Comparison of ENCODE assay signal across 17 cellular contexts in genomic region chr7:22220947-22221346, GRCh38.
DNase-seq lines count a peak whose midpoint lies in the region; ATAC-seq and TF ChIP-seq lines count a peak whose summit lies in the region.
"Had no signal": no experiment of that assay in that cellular context is flagged by ENCODE, and none has a peak within 500 bp of the region (broad histone marks: within the 10 kb centered on the region; RNA-seq: fewer than 3 reads in every experiment).

No MANE protein-coding gene starts in this region.

- intact Hi-C loops in ascending aorta (cut with DNase I) (no loop called here), transverse colon (cut with DNase I; ENCODE audit: low total_unique reads) (no loop called here)

- in situ Hi-C loops in transverse colon (cut with MboI; ENCODE audit: low pct_ligation_motif_present in 1 of 4, low pct_unique_long_range_greater_than_20kb in 1 of 4, low sequenced_read_pairs in 3 of 4) = no loop called here

- H3K27ac ChIP-seq in ascending aorta (peak overlapping the region; percentile 74 to 86), muscle layer of duodenum (ENCODE audit: low read length) (peak overlapping the region; percentile 21), transverse colon (peak overlapping the region in 3 of 4 donors; percentile 39 to 52 (median 49))
- H3K27ac ChIP-seq: HL-60, neural progenitor cell, WERI-Rb-1 had no signal

- TF ChIP-seq POLR2A in transverse colon (IDR thresholded peaks at IDR 0.05) = no peak

- WGBS in transverse colon (ENCODE audit: low coverage in 1 of 2), 2 donors = 56% methylated on average over 4 of the region's 4 CpGs; no CpG with 5 or more reads in 1 of the 2 donors

- no peak for DNase-seq in ascending aorta (ENCODE audit: low spot score in 2 of 2)
- DNase-seq in fibroblast of the aortic adventitia (ENCODE audit: low read depth) = peak; percentile 67
- DNase-seq in transverse colon = no peak
- DNase-seq in activated CD4-positive, alpha-beta T cell treated with anti-CD3 and anti-CD28 coated beads, Interleukin-2, amount 50 U/mL, for 4 hours = no peak
- DNase-seq in NCI-H1417 treated with DMSO at 0.1 percent for 48 hours (lab: John Stamatoyannopoulos, UW) = no peak
- DNase-seq in NCI-H1048 (lab: John Stamatoyannopoulos, UW) = no peak
- DNase-seq: anterior cingulate cortex; KBM-7; NCI-H2227 treated with DMSO at 0.1 percent for 48 hours; stimulated activated CD4-positive, alpha-beta T cell treated with anti-CD3 and anti-CD28 coated beads, Interleukin-2, amount 100 ng/mL, for 48 hours; stimulated activated CD8-positive, alpha-beta memory T cell treated with anti-CD3 and anti-CD28 coated beads, Interleukin-4, amount 100 ng/mL, for 48 hours; T-helper 1 cell; WERI-Rb-1 had no signal

- ATAC-seq in HG02884 (IDR thresholded peaks at IDR 0.05; ENCODE audit: unreplicated experiment) = no peak

- H3K27me3 ChIP-seq in ascending aorta (no peaks in the 10 kb centered on the region), muscle layer of duodenum (ENCODE audit: low read depth, low read length) (no peaks in the 10 kb centered on the region), transverse colon (no peaks in the 10 kb centered on the region)
- H3K27me3 ChIP-seq: neural progenitor cell had no signal

- H3K4me1 ChIP-seq in ascending aorta (peaks cover 11 to 25% of the 10 kb centered on the region in 2 donors), muscle layer of duodenum (ENCODE audit: control insufficient read depth in 1 of 2, insufficient read depth in 2 of 2, low read length in 2 of 2) (peaks cover 0 to 4% of the 10 kb centered on the region in 2 donors), transverse colon (no peaks in the 10 kb centered on the region)

- no peak for TF ChIP-seq EP300 in transverse colon (IDR thresholded peaks at IDR 0.05; ENCODE audit: low read depth)

- H3K9me3 ChIP-seq in ascending aorta (no peaks in the 10 kb centered on the region), muscle layer of duodenum (ENCODE audit: control insufficient read depth in 1 of 2, low read length in 2 of 2) (no peaks in the 10 kb centered on the region), transverse colon (no peaks in the 10 kb centered on the region)

- H3K4me3 ChIP-seq in ascending aorta (peak overlapping the region in 1 of 2 donors; percentile 58), fibroblast of the aortic adventitia (ENCODE audit: low read depth, low read length) (no peak overlapping the region), muscle layer of duodenum (ENCODE audit: low read depth in 1 of 2, low read length in 2 of 2) (no peak overlapping the region), transverse colon (no peak overlapping the region)
- H3K4me3 ChIP-seq: neural progenitor cell had no signal

- TF ChIP-seq CTCF in ascending aorta (IDR thresholded peaks at IDR 0.05) = no peak
- TF ChIP-seq CTCF in fibroblast of the aortic adventitia (IDR thresholded peaks at IDR 0.05; ENCODE audit: insufficient read depth, low read length) = no peak
- no peak for TF ChIP-seq CTCF in transverse colon (IDR thresholded peaks at IDR 0.05)

- no peaks in the 10 kb centered on the region for H3K36me3 ChIP-seq in ascending aorta
- H3K36me3 ChIP-seq in muscle layer of duodenum (ENCODE audit: control insufficient read depth in 1 of 2, insufficient read depth in 2 of 2, low read length in 2 of 2) = no peaks in the 10 kb centered on the region
- H3K36me3 ChIP-seq in transverse colon = no peaks in the 10 kb centered on the region
- H3K36me3 ChIP-seq: neural progenitor cell had no signal

Comparison
In these comparisons a context has a peak if more than half of its experiments do, and no peak if none do; other contexts are left out.
1. H3K27ac ChIP-seq: peak in every context shown above with its lines; median percentile 80 in ascending aorta; 49 in transverse colon; 21 in muscle layer of duodenum.